Comparison of ENCODE assay signal across 8 cellular contexts in genomic region chr9:35749515-35750255, GRCh38. TPM values are rescaled to one million over a fixed set of nuclear protein-coding genes. Genes with fewer than 3 reads are reported as not detected.
DNase-seq lines count a peak whose midpoint lies in the region; ATAC-seq, FAIRE-seq and TF ChIP-seq lines count a peak whose summit lies in the region.

No MANE protein-coding gene starts in this region.

- peak overlapping the region; percentile 91 for H3K27ac Mint-ChIP-seq in activated CD4-positive, alpha-beta memory T cell treated with anti-CD3 and anti-CD28 coated beads, Interleukin-2, amount 10 ng/mL, durations not matched to agents 7 days and 5 days
- H3K27ac Mint-ChIP-seq in endothelial cell (ENCODE audit: unreplicated experiment) = peak overlapping the region; percentile 95
- peak overlapping the region; percentile 91 to 96 (median 94) for H3K27ac Mint-ChIP-seq in naive B cell

- peak; percentile 50 for ATAC-seq in GM21447 (IDR thresholded peaks at IDR 0.05; ENCODE audit: unreplicated experiment)
- ATAC-seq in naive B cell (ENCODE audit: low read depth in 2 of 2) = peak; percentile 43 to 45

- peak overlapping the region; percentile 94 for H3K4me3 Mint-ChIP-seq in activated CD4-positive, alpha-beta memory T cell treated with anti-CD3 and anti-CD28 coated beads, Interleukin-2, amount 10 ng/mL, durations not matched to agents 7 days and 5 days
- H3K4me3 Mint-ChIP-seq in endothelial cell (ENCODE audit: unreplicated experiment) = peak overlapping the region; percentile 93
- H3K4me3 Mint-ChIP-seq in naive B cell = peak overlapping the region; percentile 91 to 98 (median 97)

- H3K36me3 Mint-ChIP-seq in activated CD4-positive, alpha-beta memory T cell treated with anti-CD3 and anti-CD28 coated beads, Interleukin-2, amount 10 ng/mL, durations not matched to agents 7 days and 5 days (ENCODE audit: low read depth) = peaks cover 39% of the 10 kb centered on the region
- H3K36me3 Mint-ChIP-seq in endothelial cell (ENCODE audit: low read depth, unreplicated experiment) (peaks cover 47% of the 10 kb centered on the region), naive B cell (peaks cover 7 to 21% of the 10 kb centered on the region in 2 donors)

- no peak for TF ChIP-seq EP300 in Ishikawa (IDR thresholded peaks at IDR 0.05; ENCODE audit: borderline replicate concordance)

- no peak for FAIRE-seq in urothelium cell line (lab: Jason Lieb, UNC)

- CTCF ChIA-PET in activated CD4-positive, alpha-beta memory T cell treated with anti-CD3 and anti-CD28 coated beads, Interleukin-2, amount 10 ng/mL, durations not matched to agents 7 days and 5 days (lab: Charles Lee) = interaction anchor here (1.0 to 6.2 kb wide), 11 partner anchors 9 to 146 kb away, joined by 3 to 98 read pairs (median 5); partner anchors contain the start of genes CCDC107, CREB3, HINT2 and RMRP

- H3K27me3 Mint-ChIP-seq in activated CD4-positive, alpha-beta memory T cell treated with anti-CD3 and anti-CD28 coated beads, Interleukin-2, amount 10 ng/mL, durations not matched to agents 7 days and 5 days = no peaks in the 10 kb centered on the region
- peaks cover 10% of the 10 kb centered on the region for H3K27me3 Mint-ChIP-seq in endothelial cell (ENCODE audit: unreplicated experiment)
- H3K27me3 Mint-ChIP-seq in naive B cell = no peaks in the 10 kb centered on the region

- no peak for TF ChIP-seq RAD21 in Ishikawa (IDR thresholded peaks at IDR 0.05; ENCODE audit: low read depth)

- POLR2A ChIA-PET in activated CD4-positive, alpha-beta memory T cell treated with anti-CD3 and anti-CD28 coated beads, Interleukin-2, amount 10 ng/mL, durations not matched to agents 7 days and 5 days (lab: Charles Lee) = interaction anchor here (0.6 to 7.0 kb wide), 15 partner anchors 8 to 150 kb away, joined by 3 to 117 read pairs (median 7); partner anchors contain the start of genes ARHGEF39, CREB3, SIT1 and SPAG8

- H3K4me1 Mint-ChIP-seq in activated CD4-positive, alpha-beta memory T cell treated with anti-CD3 and anti-CD28 coated beads, Interleukin-2, amount 10 ng/mL, durations not matched to agents 7 days and 5 days = peaks cover 49% of the 10 kb centered on the region
- H3K4me1 Mint-ChIP-seq in endothelial cell (ENCODE audit: unreplicated experiment) (peaks cover 72% of the 10 kb centered on the region), naive B cell (peaks cover 51 to 54% (median 54%) of the 10 kb centered on the region in 3 donors)

- DNase-seq in DMS53 (lab: John Stamatoyannopoulos, UW) (peak; percentile 53), endothelial cell (ENCODE audit: low spot score) (peak; percentile 30), naive B cell (no peak), urothelium cell line (ENCODE audit: low spot score) (peak; percentile 45), NCI-H2081 treated with DMSO at 0.1 percent for 48 hours (lab: John Stamatoyannopoulos, UW) (no peak)
- peak; percentile 68 for DNase-seq in activated CD4-positive, alpha-beta memory T cell treated with anti-CD3 and anti-CD28 coated beads, Interleukin-2, amount 10 ng/mL, durations not matched to agents 7 days and 5 days

- TF ChIP-seq CTCF in endothelial cell (IDR thresholded peaks at IDR 0.05; ENCODE audit: unreplicated experiment) = no peak

- no peaks in the 10 kb centered on the region for H3K9me3 Mint-ChIP-seq in activated CD4-positive, alpha-beta memory T cell treated with anti-CD3 and anti-CD28 coated beads, Interleukin-2, amount 10 ng/mL, durations not matched to agents 7 days and 5 days
- H3K9me3 Mint-ChIP-seq in endothelial cell (ENCODE audit: unreplicated experiment) (no peaks in the 10 kb centered on the region), naive B cell (no peaks in the 10 kb centered on the region)

TF ChIP-seq in Ishikawa, 13 proteins besides CTCF, POLR2A, EP300 and RAD21:
- TF ChIP-seq TCF12 (IDR thresholded peaks at IDR 0.05; ENCODE audit: low read depth) = no peak
- TF ChIP-seq YY1 (IDR thresholded peaks at IDR 0.05; ENCODE audit: low read depth) = peak; percentile 89
- TF ChIP-seq, protein P1, sequence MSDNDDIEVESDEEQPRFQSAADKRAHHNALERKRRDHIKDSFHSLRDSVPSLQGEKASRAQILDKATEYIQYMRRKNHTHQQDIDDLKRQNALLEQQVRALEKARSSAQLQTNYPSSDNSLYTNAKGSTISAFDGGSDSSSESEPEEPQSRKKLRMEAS (IDR thresholded peaks at IDR 0.05) = no peak; the same call in 1 of the 2 replicates
- no peak for TF ChIP-seq CREB1 (IDR thresholded peaks at IDR 0.05; ENCODE audit: low read depth)
- TF ChIP-seq, protein P2, sequence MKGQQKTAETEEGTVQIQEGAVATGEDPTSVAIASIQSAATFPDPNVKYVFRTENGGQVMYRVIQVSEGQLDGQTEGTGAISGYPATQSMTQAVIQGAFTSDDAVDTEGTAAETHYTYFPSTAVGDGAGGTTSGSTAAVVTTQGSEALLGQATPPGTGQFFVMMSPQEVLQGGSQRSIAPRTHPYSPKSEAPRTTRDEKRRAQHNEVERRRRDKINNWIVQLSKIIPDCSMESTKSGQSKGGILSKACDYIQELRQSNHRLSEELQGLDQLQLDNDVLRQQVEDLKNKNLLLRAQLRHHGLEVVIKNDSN (IDR thresholded peaks at IDR 0.05) = no peak
- no peak for TF ChIP-seq TEAD4 (IDR thresholded peaks at IDR 0.05)
- no peak for TF ChIP-seq CEBPB (IDR thresholded peaks at IDR 0.05)
- TF ChIP-seq, protein P3, sequence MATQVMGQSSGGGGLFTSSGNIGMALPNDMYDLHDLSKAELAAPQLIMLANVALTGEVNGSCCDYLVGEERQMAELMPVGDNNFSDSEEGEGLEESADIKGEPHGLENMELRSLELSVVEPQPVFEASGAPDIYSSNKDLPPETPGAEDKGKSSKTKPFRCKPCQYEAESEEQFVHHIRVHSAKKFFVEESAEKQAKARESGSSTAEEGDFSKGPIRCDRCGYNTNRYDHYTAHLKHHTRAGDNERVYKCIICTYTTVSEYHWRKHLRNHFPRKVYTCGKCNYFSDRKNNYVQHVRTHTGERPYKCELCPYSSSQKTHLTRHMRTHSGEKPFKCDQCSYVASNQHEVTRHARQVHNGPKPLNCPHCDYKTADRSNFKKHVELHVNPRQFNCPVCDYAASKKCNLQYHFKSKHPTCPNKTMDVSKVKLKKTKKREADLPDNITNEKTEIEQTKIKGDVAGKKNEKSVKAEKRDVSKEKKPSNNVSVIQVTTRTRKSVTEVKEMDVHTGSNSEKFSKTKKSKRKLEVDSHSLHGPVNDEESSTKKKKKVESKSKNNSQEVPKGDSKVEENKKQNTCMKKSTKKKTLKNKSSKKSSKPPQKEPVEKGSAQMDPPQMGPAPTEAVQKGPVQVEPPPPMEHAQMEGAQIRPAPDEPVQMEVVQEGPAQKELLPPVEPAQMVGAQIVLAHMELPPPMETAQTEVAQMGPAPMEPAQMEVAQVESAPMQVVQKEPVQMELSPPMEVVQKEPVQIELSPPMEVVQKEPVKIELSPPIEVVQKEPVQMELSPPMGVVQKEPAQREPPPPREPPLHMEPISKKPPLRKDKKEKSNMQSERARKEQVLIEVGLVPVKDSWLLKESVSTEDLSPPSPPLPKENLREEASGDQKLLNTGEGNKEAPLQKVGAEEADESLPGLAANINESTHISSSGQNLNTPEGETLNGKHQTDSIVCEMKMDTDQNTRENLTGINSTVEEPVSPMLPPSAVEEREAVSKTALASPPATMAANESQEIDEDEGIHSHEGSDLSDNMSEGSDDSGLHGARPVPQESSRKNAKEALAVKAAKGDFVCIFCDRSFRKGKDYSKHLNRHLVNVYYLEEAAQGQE (IDR thresholded peaks at IDR 0.05; ENCODE audit: low read depth) = no peak
TF ChIP-seq in Ishikawa: peak in this region for 1.

RNA-seq across cellular contexts. Expression of gene RGP1, which starts 0.6 kb away (rescaled TPM):
- 10 to 100 TPM; 29.1 to 29.5 TPM for total RNA-seq in activated CD4-positive, alpha-beta memory T cell treated with anti-CD3 and anti-CD28 coated beads, Interleukin-2, amount 10 ng/mL, durations not matched to agents 7 days and 5 days
- 51.4 TPM for total RNA-seq in endothelial cell (ENCODE audit: unreplicated experiment)
- polyA plus RNA-seq in naive B cell (ENCODE audit: low read depth in 6 of 6) = 10 to 100 TPM in 1 of 6 donors, 1 to 10 TPM in 5; 1.9 to 14.2 (median 6.9) TPM

RNA-seq across cellular contexts. Expression of gene GBA2, which starts 0.7 kb away (rescaled TPM):
- total RNA-seq in activated CD4-positive, alpha-beta memory T cell treated with anti-CD3 and anti-CD28 coated beads, Interleukin-2, amount 10 ng/mL, durations not matched to agents 7 days and 5 days = 10 to 100 TPM; 45.8 to 49.1 TPM
- 200 TPM for total RNA-seq in endothelial cell (ENCODE audit: unreplicated experiment)
- 10 to 100 TPM; 31.7 to 49.1 (median 39.0) TPM for polyA plus RNA-seq in naive B cell (ENCODE audit: low read depth in 6 of 6)

RNA-seq across cellular contexts. Expression of gene MSMP, which starts 4.4 kb away (rescaled TPM):
- total RNA-seq in activated CD4-positive, alpha-beta memory T cell treated with anti-CD3 and anti-CD28 coated beads, Interleukin-2, amount 10 ng/mL, durations not matched to agents 7 days and 5 days = under 1 TPM in 1 of 2 experiments, not detected in 1; 0.48 TPM
- 2.8 TPM for total RNA-seq in endothelial cell (ENCODE audit: unreplicated experiment)
- 1 to 10 TPM in 5 of 6 donors, not detected in 1; 2.1 to 7.2 (median 3.6) TPM for polyA plus RNA-seq in naive B cell (ENCODE audit: low read depth in 6 of 6)

RNA-seq across cellular contexts. Expression of gene CREB3, which starts 17.2 kb away (rescaled TPM):
- 10 to 100 TPM; 23.2 to 24.1 TPM for total RNA-seq in activated CD4-positive, alpha-beta memory T cell treated with anti-CD3 and anti-CD28 coated beads, Interleukin-2, amount 10 ng/mL, durations not matched to agents 7 days and 5 days
- 29.2 TPM for total RNA-seq in endothelial cell (ENCODE audit: unreplicated experiment)
- 10 to 100 TPM; 24.8 to 41.0 (median 33.2) TPM for polyA plus RNA-seq in naive B cell (ENCODE audit: low read depth in 6 of 6)

RNA-seq across cellular contexts. Expression of gene TLN1, which starts 17.7 kb away (rescaled TPM):
- 100 to 1,000 TPM; 341 to 354 TPM for total RNA-seq in activated CD4-positive, alpha-beta memory T cell treated with anti-CD3 and anti-CD28 coated beads, Interleukin-2, amount 10 ng/mL, durations not matched to agents 7 days and 5 days
- 370 TPM for total RNA-seq in endothelial cell (ENCODE audit: unreplicated experiment)
- polyA plus RNA-seq in naive B cell (ENCODE audit: low read depth in 6 of 6) = 100 to 1,000 TPM in 1 of 6 donors, 10 to 100 TPM in 5; 15.6 to 128 (median 42.4) TPM

Comparison
In these comparisons a context has a peak if more than half of its experiments do, and no peak if none do; other contexts are left out.
1. DNase-seq: peak in DMS53 (single experiment), activated CD4-positive, alpha-beta memory T cell treated with anti-CD3 and anti-CD28 coated beads, Interleukin-2, amount 10 ng/mL, durations not matched to agents 7 days and 5 days (single experiment), endothelial cell (single experiment) and urothelium cell line (single experiment); none in naive B cell (single experiment) and NCI-H2081 treated with DMSO at 0.1 percent for 48 hours (single experiment).
2. Peak in every context shown above with its lines, with median percentiles within 50 percentile points of each other: H3K27ac Mint-ChIP-seq and H3K4me3 Mint-ChIP-seq.